ENCODE assay signal across 1 cellular context in the genomic region with DNA sequence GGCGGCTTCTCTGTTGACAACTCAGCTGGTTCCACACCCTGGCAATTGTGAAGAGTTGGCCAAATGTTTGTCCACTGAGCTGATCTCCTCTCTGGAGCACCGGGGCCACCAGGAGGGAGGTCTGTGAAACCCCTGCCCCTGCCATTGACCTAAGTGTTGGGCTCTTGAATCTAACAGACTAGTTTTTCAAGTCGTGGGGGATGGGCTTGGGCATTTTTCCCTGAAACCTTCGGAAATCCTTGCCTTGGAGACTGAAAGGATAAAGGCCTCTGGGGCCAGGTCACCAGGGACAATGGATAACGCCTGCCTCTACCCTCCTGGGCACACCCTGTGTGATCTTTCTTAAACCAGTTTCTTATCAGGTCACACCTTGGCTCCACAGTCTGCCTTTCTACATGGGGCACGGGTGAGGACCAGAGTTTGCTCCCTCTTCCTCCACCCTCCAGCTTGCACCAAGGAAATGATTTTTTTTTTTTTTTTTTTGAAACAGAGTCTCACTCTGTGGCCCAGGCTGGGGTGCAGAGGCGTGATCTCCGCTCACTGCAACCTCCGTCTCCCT.
TF ChIP-seq lines count a peak whose summit lies in the region.

No MANE protein-coding gene starts in this region.

TF ChIP-seq in endothelial cell of umbilical vein, 7 proteins besides CTCF, POLR2A, EP300 and RAD21:
- TF ChIP-seq GATA2 (IDR thresholded peaks at IDR 0.05; ENCODE audit: insufficient read depth, insufficient read length, low read depth, low read length): no peak
- TF ChIP-seq FOS (IDR thresholded peaks at IDR 0.05; ENCODE audit: borderline replicate concordance, insufficient read depth, low read length): no peak
- TF ChIP-seq EZH2 (IDR thresholded peaks at IDR 0.05; ENCODE audit: borderline replicate concordance, low read depth, low read length, severe bottlenecking): no peak
- TF ChIP-seq POLR2AphosphoS5 (IDR thresholded peaks at IDR 0.05; ENCODE audit: insufficient read depth, low read depth, low read length): no peak
- TF ChIP-seq MYC (IDR thresholded peaks at IDR 0.05; ENCODE audit: low read depth, low read length): no peak
- TF ChIP-seq JUN (IDR thresholded peaks at IDR 0.05; ENCODE audit: borderline replicate concordance, insufficient read depth, insufficient read length, low read depth): no peak
- TF ChIP-seq, protein P1, sequence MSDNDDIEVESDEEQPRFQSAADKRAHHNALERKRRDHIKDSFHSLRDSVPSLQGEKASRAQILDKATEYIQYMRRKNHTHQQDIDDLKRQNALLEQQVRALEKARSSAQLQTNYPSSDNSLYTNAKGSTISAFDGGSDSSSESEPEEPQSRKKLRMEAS (IDR thresholded peaks at IDR 0.05; ENCODE audit: insufficient read depth, insufficient read length): no peak
